8 cellular contexts compared by ENCODE assay signal in genomic region chr20:49937023-49937929, GRCh38. TPM values are rescaled to one million over a fixed set of nuclear protein-coding genes. Genes with fewer than 3 reads are reported as not detected.
A peak's percentile ranks its signal among the peaks of the same experiment; 100 is the strongest.
DNase-seq lines count a peak whose midpoint lies in the region; ATAC-seq and TF ChIP-seq lines count a peak whose summit lies in the region.

No MANE protein-coding gene starts in this region.

- DNase-seq in GF-D8 (lab: John Stamatoyannopoulos, UW) (peak; percentile 66), WTC11 (ENCODE audit: low spot score) (no peak), iPS DF 6.9 (ENCODE audit: low read depth, low spot score) (no peak), smooth muscle cell (lab: John Stamatoyannopoulos, UW; ENCODE audit: unreplicated experiment) (no peak), anterior cingulate cortex (lab: John Stamatoyannopoulos, UW) (no peak), NCI-H2081 treated with DMSO at 0.1 percent for 48 hours (lab: John Stamatoyannopoulos, UW) (no peak), D341Med (ENCODE audit: low spot score) (no peak)

- H3K79me2 ChIP-seq in smooth muscle cell (ENCODE audit: low read depth) = peaks cover 63% of the 10 kb centered on the region

- peak overlapping the region; percentile 86 for H2AFZ ChIP-seq in smooth muscle cell (ENCODE audit: low read depth)

- ATAC-seq in HG03025 (IDR thresholded peaks at IDR 0.05; ENCODE audit: low FRiP score, unreplicated experiment) (peak; percentile 5), WTC11 (peak; percentile 14; the same call in 1 of the 2 replicates)

- H3K27me3 ChIP-seq in iPS DF 6.9 (ENCODE audit: control insufficient read depth, insufficient read depth, low read length) (no peaks in the 10 kb centered on the region), smooth muscle cell (ENCODE audit: low read depth) (no peaks in the 10 kb centered on the region)

- peak overlapping the region; percentile 97 for H3K4me3 Mint-ChIP-seq in WTC11

- no CpG with 5 or more reads among the region's 12 CpGs for WGBS in iPS DF 6.9 (ENCODE audit: insufficient coverage, insufficient read length)
- WGBS in smooth muscle cell (ENCODE audit: low lambda C conversion rate) = 11% methylated on average over 12 of the region's 12 CpGs

- peak overlapping the region; percentile 90; the same call in 1 of the 2 replicates for H3K4me3 ChIP-seq in iPS DF 6.9 (ENCODE audit: low read length)
- peak overlapping the region; percentile 96 for H3K4me3 ChIP-seq in smooth muscle cell

- POLR2A ChIA-PET in WTC11 (lab: Charles Lee) = interaction anchor here (1.3 kb wide), 1 partner anchor 21 kb away, joined by 3 read pairs; the partner anchor contains the start of gene SPATA2

- H3K9me3 Mint-ChIP-seq in WTC11 = no peaks in the 10 kb centered on the region

- H3K9ac ChIP-seq in smooth muscle cell (ENCODE audit: low read depth) = peak overlapping the region; percentile 93

- CTCF ChIA-PET in WTC11 (lab: Charles Lee) = interaction anchor here (0.8 to 2.6 kb wide), 6 partner anchors 27 to 396 kb away, joined by 3 to 16 read pairs (median 7); no protein-coding TSS in a partner anchor

- no peak overlapping the region for H3K27ac ChIP-seq in iPS DF 6.9 (ENCODE audit: low read length)
- H3K27ac ChIP-seq in smooth muscle cell (ENCODE audit: low read depth) = peak overlapping the region; percentile 82

- peak overlapping the region; percentile 93 for H3K27ac Mint-ChIP-seq in WTC11

- no peaks in the 10 kb centered on the region for H3K27me3 Mint-ChIP-seq in WTC11 (ENCODE audit: low read depth)

- peak overlapping the region; percentile 94 for H3K4me2 ChIP-seq in smooth muscle cell

- peaks cover 57% of the 10 kb centered on the region for H4K20me1 ChIP-seq in smooth muscle cell (ENCODE audit: low read depth)

- no peak for TF ChIP-seq CTCF in WTC11 (IDR thresholded peaks at IDR 0.05)
- no peak for TF ChIP-seq CTCF in smooth muscle cell (IDR thresholded peaks at IDR 0.05; ENCODE audit: borderline replicate concordance, insufficient read depth, poor library complexity, severe bottlenecking)

- H3K36me3 ChIP-seq in iPS DF 6.9 (ENCODE audit: control insufficient read depth, insufficient read depth, low read length) (peaks cover 7% of the 10 kb centered on the region; the same call in 1 of the 2 replicates), smooth muscle cell (ENCODE audit: low read depth) (no peaks in the 10 kb centered on the region)

- H3K4me1 Mint-ChIP-seq in WTC11 = peaks cover 30% of the 10 kb centered on the region

- no peaks in the 10 kb centered on the region for H3K9me3 ChIP-seq in iPS DF 6.9 (ENCODE audit: control insufficient read depth, insufficient read depth, low read length)
- no peaks in the 10 kb centered on the region for H3K9me3 ChIP-seq in smooth muscle cell (replicated peaks; ENCODE audit: low read depth)

- H3F3A ChIP-seq in smooth muscle cell (ENCODE audit: low read depth) = no peaks in the 10 kb centered on the region

- peaks cover 22% of the 10 kb centered on the region for H3K36me3 Mint-ChIP-seq in WTC11

- no peaks in the 10 kb centered on the region for H3K4me1 ChIP-seq in iPS DF 6.9 (ENCODE audit: control insufficient read depth, insufficient read depth, low read length)
- H3K4me1 ChIP-seq in smooth muscle cell (ENCODE audit: low read depth) = peaks cover 13% of the 10 kb centered on the region

TF ChIP-seq in WTC11, 78 proteins besides CTCF, POLR2A, EP300 and RAD21:
- 0 out of 2 replicates have a peak, but pooled peaks have one; percentile 17 for TF ChIP-seq MAX (CRISPR knock-in tag; IDR thresholded peaks at IDR 0.05)
- no peak for TF ChIP-seq SMAD3 (CRISPR knock-in tag; IDR thresholded peaks at IDR 0.05; ENCODE audit: borderline replicate concordance)
- TF ChIP-seq PRDM15 (CRISPR knock-in tag; IDR thresholded peaks at IDR 0.05) = peak; percentile 40; the same call in 1 of the 2 replicates
TF ChIP-seq in WTC11: peak in this region for 2.

RNA-seq across cellular contexts. Expression of gene RNF114, which starts 1.1 kb away (rescaled TPM):
- total RNA-seq in WTC11 (2021) (86.6 to 91.6 TPM (median 88.1 TPM) in 3 replicates), smooth muscle cell (54.2 and 62.7 TPM in 2 replicates)
- 80.5 and 87.2 TPM in 2 replicates for polyA plus RNA-seq in smooth muscle cell

RNA-seq across cellular contexts. Expression of gene SPATA2, which starts 21.9 kb away (rescaled TPM):
- total RNA-seq in WTC11 (2021) (10.1 to 11.3 TPM (median 11.3 TPM) in 3 replicates), smooth muscle cell (3.3 and 3.9 TPM in 2 replicates)
- 9.1 and 9.9 TPM in 2 replicates for polyA plus RNA-seq in smooth muscle cell

RNA-seq across cellular contexts. Expression of gene SNAI1, which starts 45.5 kb away (rescaled TPM):
- total RNA-seq in WTC11 (2021) (7.0 to 8.7 TPM (median 7.9 TPM) in 3 replicates), smooth muscle cell (3.7 and 5.6 TPM in 2 replicates)
- 16.1 and 20.7 TPM in 2 replicates for polyA plus RNA-seq in smooth muscle cell
